In the genomic region with DNA sequence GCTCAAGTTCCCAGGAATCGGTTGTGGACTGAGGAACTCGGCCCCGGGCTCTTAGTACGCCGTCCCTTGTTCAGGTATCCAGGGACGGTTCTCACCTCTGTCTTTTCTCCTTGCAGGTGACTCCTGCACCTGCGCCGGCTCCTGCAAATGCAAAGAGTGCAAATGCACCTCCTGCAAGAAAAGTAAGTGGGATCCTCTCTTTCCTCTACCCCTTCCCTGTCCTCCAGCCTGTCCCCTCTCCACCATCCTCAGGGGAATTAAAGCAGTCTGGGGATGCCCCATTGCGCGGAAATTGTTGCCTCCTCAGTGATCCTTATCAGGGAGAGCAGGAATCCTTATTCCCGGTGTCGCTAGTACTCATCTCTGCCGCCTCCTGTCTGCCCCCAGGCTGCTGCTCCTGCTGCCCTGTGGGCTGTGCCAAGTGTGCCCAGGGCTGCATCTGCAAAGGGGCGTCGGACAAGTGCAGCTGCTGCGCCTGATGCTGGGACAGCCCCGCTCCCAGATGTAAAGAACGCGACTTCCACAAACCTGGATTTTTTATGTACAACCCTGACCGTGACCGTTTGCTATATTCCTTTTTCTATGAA, we compare ENCODE assay signal across 8 cellular contexts. TPM values are rescaled to one million over a fixed set of nuclear protein-coding genes. Genes with fewer than 3 reads are reported as not detected.
DNase-seq lines count a peak whose midpoint lies in the region; ATAC-seq and TF ChIP-seq lines count a peak whose summit lies in the region.

No MANE protein-coding gene starts in this region.

- peak overlapping the region; percentile 98 for H3K27ac Mint-ChIP-seq in activated CD4-positive, alpha-beta T cell treated with anti-CD3 and anti-CD28 coated beads for 36 hours
- H3K27ac Mint-ChIP-seq in T-cell (peak overlapping the region; percentile 93 to 98), progenitor cell of endocrine pancreas (no peak overlapping the region)

- H3K27me3 Mint-ChIP-seq in activated CD4-positive, alpha-beta T cell treated with anti-CD3 and anti-CD28 coated beads for 36 hours, result no peaks in the 10 kb centered on the region
- H3K27me3 Mint-ChIP-seq in T-cell (no peaks in the 10 kb centered on the region), progenitor cell of endocrine pancreas (peaks cover 84% of the 10 kb centered on the region)

- H3K4me3 ChIP-seq in fibroblast of pulmonary artery (replicated peaks; ENCODE audit: low read depth, low read length), result peak overlapping the region; percentile 89

- H3K9me3 Mint-ChIP-seq in activated CD4-positive, alpha-beta T cell treated with anti-CD3 and anti-CD28 coated beads for 36 hours (ENCODE audit: low read depth), result no peaks in the 10 kb centered on the region
- H3K9me3 Mint-ChIP-seq in T-cell, result no peaks in the 10 kb centered on the region
- no peaks in the 10 kb centered on the region for H3K9me3 Mint-ChIP-seq in progenitor cell of endocrine pancreas (ENCODE audit: low read depth)

- ATAC-seq in activated CD4-positive, alpha-beta T cell treated with anti-CD3 and anti-CD28 coated beads for 36 hours, result no peak
- ATAC-seq in T-cell (replicated peaks in 1 of 4) (peak in 2 of 4 experiments; percentile 13), omental fat pad (ENCODE audit: low FRiP score) (no peak)

- POLR2A ChIA-PET in activated CD4-positive, alpha-beta T cell treated with anti-CD3 and anti-CD28 coated beads for 36 hours (lab: Charles Lee), result interaction anchor here (0.9 to 3.7 kb wide), 7 partner anchors 9 to 74 kb away, joined by 3 to 31 read pairs (median 5); a partner anchor contains a TSS
- POLR2A ChIA-PET in T-cell (lab: Charles Lee), result interaction anchor here in 1 of 2 donors (1.0 to 1.6 kb wide), 3 partner anchors 17 to 67 kb away, joined by 4 to 7 read pairs (median 5); a partner anchor contains a TSS

- H3K36me3 Mint-ChIP-seq in activated CD4-positive, alpha-beta T cell treated with anti-CD3 and anti-CD28 coated beads for 36 hours (ENCODE audit: low read depth), result peaks cover 7% of the 10 kb centered on the region
- H3K36me3 Mint-ChIP-seq in T-cell (no peaks in the 10 kb centered on the region), progenitor cell of endocrine pancreas (ENCODE audit: insufficient read depth) (no peaks in the 10 kb centered on the region)

- intact Hi-C loops in activated CD4-positive, alpha-beta T cell treated with anti-CD3 and anti-CD28 coated beads for 36 hours (cut with DNase I, micrococcal nuclease), result loop anchor here (1.0 to 10.0 kb wide), 11 partner anchors 16 to 926 kb away; a partner anchor contains a TSS

- TF ChIP-seq CTCF in fibroblast of pulmonary artery (IDR thresholded peaks at IDR 0.05; ENCODE audit: low read length, missing control alignments) (no peak), progenitor cell of endocrine pancreas (IDR thresholded peaks at IDR 0.05; ENCODE audit: unreplicated experiment) (no peak), omental fat pad (IDR thresholded peaks at IDR 0.05) (no peak)

- peak overlapping the region; percentile 97 for H3K4me3 Mint-ChIP-seq in activated CD4-positive, alpha-beta T cell treated with anti-CD3 and anti-CD28 coated beads for 36 hours
- H3K4me3 Mint-ChIP-seq in T-cell (peak overlapping the region; percentile 91 to 96 (median 94)), progenitor cell of endocrine pancreas (ENCODE audit: low read depth) (peak overlapping the region; percentile 56)

- CTCF ChIA-PET in activated CD4-positive, alpha-beta T cell treated with anti-CD3 and anti-CD28 coated beads for 36 hours (lab: Charles Lee), result interaction anchor here (0.6 to 1.7 kb wide), 5 partner anchors 9 to 93 kb away, joined by 3 to 9 read pairs (median 4); a partner anchor contains a TSS
- CTCF ChIA-PET in T-cell (lab: Charles Lee), result interaction anchor here in 1 of 2 donors (0.6 to 3.7 kb wide), 6 partner anchors 8 to 93 kb away, joined by 3 to 24 read pairs (median 5); no protein-coding TSS in a partner anchor

- H3K4me1 Mint-ChIP-seq in activated CD4-positive, alpha-beta T cell treated with anti-CD3 and anti-CD28 coated beads for 36 hours, result peaks cover 63% of the 10 kb centered on the region
- H3K4me1 Mint-ChIP-seq in T-cell, result peaks cover 43 to 55% (median 51%) of the 10 kb centered on the region in 3 donors
- peaks cover 6% of the 10 kb centered on the region for H3K4me1 Mint-ChIP-seq in progenitor cell of endocrine pancreas (ENCODE audit: low read depth)

- DNase-seq in activated CD4-positive, alpha-beta T cell treated with anti-CD3 and anti-CD28 coated beads for 36 hours, result peak; percentile 45
- DNase-seq in activated CD4-positive, alpha-beta T cell treated with anti-CD3 and anti-CD28 coated beads, Interleukin-2, amount 50 U/mL, for 1 hour, result no peak
- DNase-seq in T-cell (no peak), fibroblast of pulmonary artery (ENCODE audit: low read depth) (peak; percentile 24), progenitor cell of endocrine pancreas (ENCODE audit: low spot score, unreplicated experiment) (no peak), NAMALWA (ENCODE audit: low spot score) (no peak), SW 1271 (lab: John Stamatoyannopoulos, UW) (no peak), omental fat pad (ENCODE audit: low spot score) (no peak)

RNA-seq across cellular contexts. Expression of a gene that starts 0.6 kb away (rescaled TPM):
- 100 to 1,000 TPM; 114 to 380 TPM for total RNA-seq in activated CD4-positive, alpha-beta T cell treated with anti-CD3 and anti-CD28 coated beads for 36 hours
- total RNA-seq in T-cell, result 10 to 100 TPM; 46.8 to 71.4 (median 57.1) TPM
- total RNA-seq in progenitor cell of endocrine pancreas, result 11.5 TPM in 2 replicates
- total RNA-seq in omental fat pad, result 1,000 to 10,000 TPM in 2 of 4 donors, 100 to 1,000 TPM in 2; 301 to 1,668 (median 935) TPM

RNA-seq across cellular contexts. Expression of a gene that starts 16.6 kb away (rescaled TPM):
- 100 to 1,000 TPM in 1 of 2 experiments, 10 to 100 TPM in 1; 61.1 to 108 TPM for total RNA-seq in activated CD4-positive, alpha-beta T cell treated with anti-CD3 and anti-CD28 coated beads for 36 hours
- total RNA-seq in T-cell, result 10 to 100 TPM in 1 of 5 donors, 1 to 10 TPM in 4; 1.9 to 10.8 (median 6.1) TPM
- 4.0 and 5.2 TPM in 2 replicates for total RNA-seq in progenitor cell of endocrine pancreas
- total RNA-seq in omental fat pad, result 1,000 to 10,000 TPM in 2 of 4 donors, 100 to 1,000 TPM in 2; 386 to 3,925 (median 1,028) TPM

RNA-seq across cellular contexts. Expression of a gene that starts 19.6 kb away (rescaled TPM):
- 10 to 100 TPM; 10.6 to 27.0 TPM for total RNA-seq in activated CD4-positive, alpha-beta T cell treated with anti-CD3 and anti-CD28 coated beads for 36 hours
- total RNA-seq in T-cell, result 1 to 10 TPM in 1 of 5 donors, under 1 TPM in 3, not detected in 1; 0.66 to 1.9 (median 0.84) TPM
- not detected in 2 replicates for total RNA-seq in progenitor cell of endocrine pancreas
- not detected for total RNA-seq in omental fat pad

RNA-seq across cellular contexts. Expression of a gene that starts 23.5 kb away (rescaled TPM):
- total RNA-seq in activated CD4-positive, alpha-beta T cell treated with anti-CD3 and anti-CD28 coated beads for 36 hours, result not detected
- total RNA-seq in T-cell, result not detected
- not detected in 2 replicates for total RNA-seq in progenitor cell of endocrine pancreas
- total RNA-seq in omental fat pad, result 100 to 1,000 TPM in 2 of 4 donors, 10 to 100 TPM in 2; 43.1 to 339 (median 186) TPM

RNA-seq across cellular contexts. Expression of a gene that starts 29.5 kb away (rescaled TPM):
- 1 to 10 TPM in 1 of 2 experiments, under 1 TPM in 1; 0.74 to 1.1 TPM for total RNA-seq in activated CD4-positive, alpha-beta T cell treated with anti-CD3 and anti-CD28 coated beads for 36 hours
- not detected for total RNA-seq in T-cell
- not detected in 2 replicates for total RNA-seq in progenitor cell of endocrine pancreas
- total RNA-seq in omental fat pad, result 1,000 to 10,000 TPM in 1 of 4 donors, 100 to 1,000 TPM in 2, 10 to 100 TPM in 1; 88.4 to 1,854 (median 643) TPM

Comparison
In these comparisons a context has a peak if more than half of its experiments do, and no peak if none do; other contexts are left out.
1. DNase-seq: peak in activated CD4-positive, alpha-beta T cell treated with anti-CD3 and anti-CD28 coated beads for 36 hours (single experiment) and fibroblast of pulmonary artery (single experiment); none in activated CD4-positive, alpha-beta T cell treated with anti-CD3 and anti-CD28 coated beads, Interleukin-2, amount 50 U/mL, for 1 hour (single experiment), T-cell (0 of 34), progenitor cell of endocrine pancreas (single experiment), NAMALWA (single experiment), SW 1271 (0 of 2) and omental fat pad (single experiment).
2. Peak in every context shown above with its lines, with median percentiles within 50 percentile points of each other: H3K4me3 Mint-ChIP-seq.